ENCODE assay signal across 18 cellular contexts in the genomic region with DNA sequence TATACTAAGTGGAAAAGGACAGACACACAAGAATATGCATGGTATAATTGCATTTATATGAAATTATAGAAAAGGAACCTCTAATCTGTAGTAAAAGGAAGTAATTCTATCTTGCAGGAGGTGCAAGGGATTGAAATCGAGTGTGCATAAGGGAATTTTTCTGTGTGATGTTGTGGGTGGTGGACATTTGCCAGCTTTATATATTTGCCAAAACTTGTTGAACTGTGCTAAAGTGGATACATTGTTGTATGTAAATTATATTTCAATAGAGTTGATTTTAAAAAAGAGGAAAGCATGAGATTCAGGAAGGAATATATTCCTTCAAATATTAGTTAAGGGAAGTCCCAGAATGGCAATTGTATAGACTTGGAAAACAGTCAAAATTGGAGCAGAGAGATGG.
DNase-seq lines count a peak whose midpoint lies in the region; ATAC-seq, FAIRE-seq and TF ChIP-seq lines count a peak whose summit lies in the region.
"Had no signal": no experiment of that assay in that cellular context is flagged by ENCODE, and none has a peak within 500 bp of the region (broad histone marks: within the 10 kb centered on the region; RNA-seq: fewer than 3 reads in every experiment).

No MANE protein-coding gene starts in this region.

- TF ChIP-seq CTCF in choroid plexus epithelial cell (conservative IDR thresholded peaks at IDR 0.05; ENCODE audit: low read depth, low read length) = no peak
- TF ChIP-seq CTCF in mucosa of descending colon (IDR thresholded peaks at IDR 0.05) = no peak

- peak; percentile 88 for FAIRE-seq in H54 (lab: Jason Lieb, UNC)
- FAIRE-seq: GM19239, H1, HTR-8/SVneo had no signal

- no peaks in the 10 kb centered on the region for H3K9me3 ChIP-seq in mucosa of descending colon
- H3K9me3 ChIP-seq: BLaER1 had no signal

- no peak overlapping the region for H3K4me3 ChIP-seq in choroid plexus epithelial cell (ENCODE audit: low read depth, low read length)
- no peak overlapping the region for H3K4me3 ChIP-seq in mucosa of descending colon
- H3K4me3 ChIP-seq: BLaER1 had no signal

- no peak for TF ChIP-seq POLR2A in H54 (IDR thresholded peaks at IDR 0.05; ENCODE audit: low read depth, low read length)

- intact Hi-C loops in mucosa of descending colon (cut with DNase I, micrococcal nuclease) = no loop called here

- no peaks in the 10 kb centered on the region for H3K36me3 ChIP-seq in mucosa of descending colon (ENCODE audit: low read depth)
- H3K36me3 ChIP-seq: BLaER1 had no signal

- H3K4me1 ChIP-seq in mucosa of descending colon (ENCODE audit: low read depth) = no peaks in the 10 kb centered on the region
- H3K4me1 ChIP-seq: BLaER1 had no signal

- ATAC-seq in HG03521 (IDR thresholded peaks at IDR 0.05; ENCODE audit: unreplicated experiment) (no peak), mucosa of descending colon (no peak)

- DNase-seq in H54 (ENCODE audit: insufficient read length, low spot score) (no peak), astrocyte of the hippocampus (ENCODE audit: low read depth, low spot score) (peak; percentile 26), choroid plexus epithelial cell (ENCODE audit: low read depth) (peak; percentile 47), fibroblast of peridontal ligament (ENCODE audit: extremely low read depth) (peak; percentile 14), mucosa of descending colon (no peak), DMS79 treated with DMSO at 0.1 percent for 48 hours (lab: John Stamatoyannopoulos, UW) (no peak)
- DNase-seq in central memory CD4-positive, alpha-beta T cell = no peak
- DNase-seq: 8988T; CD4-positive, alpha-beta memory T cell; DMS153; DMS79; GF-D8; HCEC 1CT had no signal

Comparison
In these comparisons a context has a peak if more than half of its experiments do, and no peak if none do; other contexts are left out.
1. DNase-seq: peak in astrocyte of the hippocampus (single experiment), choroid plexus epithelial cell (single experiment) and fibroblast of peridontal ligament (single experiment); none in H54 (single experiment), central memory CD4-positive, alpha-beta T cell (single experiment), mucosa of descending colon (0 of 3) and DMS79 treated with DMSO at 0.1 percent for 48 hours (single experiment).